ENCODE assay signal across 3 cellular contexts in the genomic region with DNA sequence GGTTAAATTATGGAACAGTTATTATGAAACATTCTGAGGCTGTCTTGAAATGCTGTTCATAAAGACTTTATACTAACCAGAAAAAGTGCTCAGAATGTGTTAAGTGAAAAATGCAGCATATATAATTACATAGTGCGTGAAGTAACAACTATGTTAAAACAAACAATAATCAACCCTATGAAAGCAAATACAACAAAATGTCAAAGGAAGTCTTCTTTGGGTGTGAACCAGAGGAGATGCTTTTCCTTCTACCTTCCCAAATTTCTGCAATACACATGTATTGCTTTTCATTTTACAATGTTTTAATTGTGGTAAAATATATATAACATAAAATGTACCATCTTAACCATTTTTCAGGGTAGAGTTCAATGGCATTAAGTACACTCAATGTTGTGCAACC.
"Had no signal": no experiment of that assay in that cellular context is flagged by ENCODE, and none has a peak within 500 bp of the region (broad histone marks: within the 10 kb centered on the region; RNA-seq: fewer than 3 reads in every experiment).

No MANE protein-coding gene starts in this region.

- DNase-seq: GDM1, GF-D8 had no signal

- H3K4me3 ChIP-seq: GM12878 had no signal
